Comparison of ENCODE assay signal across 16 cellular contexts in genomic region chr11:78535920-78536319, GRCh38. TPM values are rescaled to one million over a fixed set of nuclear protein-coding genes. Genes with fewer than 3 reads are reported as not detected.
DNase-seq lines count a peak whose midpoint lies in the region; ATAC-seq and TF ChIP-seq lines count a peak whose summit lies in the region.
"Had no signal": no experiment of that assay in that cellular context is flagged by ENCODE, and none has a peak within 500 bp of the region (broad histone marks: within the 10 kb centered on the region; RNA-seq: fewer than 3 reads in every experiment).

No MANE protein-coding gene starts in this region.

- H3K14ac ChIP-seq in IMR-90 (replicated peaks; ENCODE audit: low read depth, low read length): no peak overlapping the region

- ATAC-seq in IMR-90 (ENCODE audit: low read depth): peak; percentile 56
- ATAC-seq in stimulated activated memory B cell treated with anti-CD40 and anti-IgM and Interleukin-4, amounts not matched to agents 10 μg/mL and 1 μg/mL and 100 μg/mL, for 72 hours: no peak
- ATAC-seq in activated naive CD4-positive, alpha-beta T cell treated with anti-CD3 and anti-CD28 coated beads, Interleukin-2, amount 50 U/mL, for 72 hours: no peak

- no peak overlapping the region for H3K4me2 ChIP-seq in IMR-90 (ENCODE audit: low read depth, low read length)
- H3K4me2 ChIP-seq: PC-9 had no signal

- H3K4me1 Mint-ChIP-seq in stimulated activated memory B cell treated with anti-CD40 and anti-IgM and Interleukin-4, amounts not matched to agents 10 μg/mL and 1 μg/mL and 100 μg/mL, for 72 hours: peaks cover 23% of the 10 kb centered on the region
- H3K4me1 Mint-ChIP-seq: H9 had no signal

- no peak overlapping the region for H3K23ac ChIP-seq in IMR-90 (ENCODE audit: low read depth, low read length)

- no peak overlapping the region for H3K27ac ChIP-seq in IMR-90 (ENCODE audit: insufficient read depth, low read length)
- no peak overlapping the region for H3K27ac ChIP-seq in right atrium auricular region
- H3K27ac ChIP-seq: HL-60, PC-9 had no signal

- POLR2A ChIA-PET in IMR-90 (lab: Charles Lee; ENCODE audit: unreplicated experiment): interaction anchor here (0.5 kb wide), 2 partner anchors 14 to 57 kb away, joined by 3 to 5 read pairs; no protein-coding TSS in a partner anchor

- H2BK5ac ChIP-seq in IMR-90 (ENCODE audit: low read depth, low read length, poor library complexity, severe bottlenecking): peak overlapping the region; percentile 80

- peaks cover 0 to 11% of the 10 kb centered on the region in 2 experiments; a peak in 2 of 4 replicates for H3K79me1 ChIP-seq in IMR-90 (ENCODE audit: low read depth in 1 of 2, low read length in 2 of 2)

- H4K20me1 ChIP-seq in IMR-90 (ENCODE audit: insufficient read depth, low read length): no peaks in the 10 kb centered on the region

- intact Hi-C loops in IMR-90 (cut with micrococcal nuclease): no loop called here

- H3K36me3 ChIP-seq in IMR-90 (ENCODE audit: control insufficient read depth, insufficient read depth, low read length) (peaks cover 2% of the 10 kb centered on the region; the same call in 1 of the 2 replicates), right atrium auricular region (no peaks in the 10 kb centered on the region)

- peak overlapping the region; percentile 63 for H3K27ac Mint-ChIP-seq in stimulated activated memory B cell treated with anti-CD40 and anti-IgM and Interleukin-4, amounts not matched to agents 10 μg/mL and 1 μg/mL and 100 μg/mL, for 72 hours
- peak overlapping the region in 1 of 2 donors; percentile 18 for H3K27ac Mint-ChIP-seq in activated naive CD4-positive, alpha-beta T cell treated with anti-CD3 and anti-CD28 coated beads, Interleukin-2, amount 50 U/mL, for 72 hours
- H3K27ac Mint-ChIP-seq: B cell; CD4-positive, CD25-positive, alpha-beta regulatory T cell; H9 had no signal

- H3K9ac ChIP-seq in IMR-90 (ENCODE audit: low read depth, low read length): no peak overlapping the region

- H3K4me3 Mint-ChIP-seq in stimulated activated memory B cell treated with anti-CD40 and anti-IgM and Interleukin-4, amounts not matched to agents 10 μg/mL and 1 μg/mL and 100 μg/mL, for 72 hours: no peak overlapping the region
- H3K4me3 Mint-ChIP-seq: B cell; CD4-positive, CD25-positive, alpha-beta regulatory T cell; H9 had no signal

- in situ Hi-C loops in IMR-90 (cut with MboI; ENCODE audit: low sequenced_read_pairs): no loop called here

- no peak for TF ChIP-seq POLR2A in IMR-90 (IDR thresholded peaks at IDR 0.05; ENCODE audit: low read depth, low read length)

- H2BK120ac ChIP-seq in IMR-90 (ENCODE audit: low read depth, low read length): no peak overlapping the region

- H3K9me3 ChIP-seq in IMR-90 (ENCODE audit: control insufficient read depth, insufficient read depth, low read length): no peaks in the 10 kb centered on the region
- H3K9me3 ChIP-seq in right atrium auricular region: no peaks in the 10 kb centered on the region
- H3K9me3 ChIP-seq: Caco-2 had no signal

- H2AFZ ChIP-seq in IMR-90 (replicated peaks; ENCODE audit: low read length, poor library complexity): no peak overlapping the region
- H2AFZ ChIP-seq: PC-9 had no signal

- no peak overlapping the region for H3K18ac ChIP-seq in IMR-90 (ENCODE audit: low read depth, low read length)

- H3K9me3 Mint-ChIP-seq in stimulated activated memory B cell treated with anti-CD40 and anti-IgM and Interleukin-4, amounts not matched to agents 10 μg/mL and 1 μg/mL and 100 μg/mL, for 72 hours: no peaks in the 10 kb centered on the region
- H3K9me3 Mint-ChIP-seq in activated naive CD4-positive, alpha-beta T cell treated with anti-CD3 and anti-CD28 coated beads, Interleukin-2, amount 50 U/mL, for 72 hours: no peaks in the 10 kb centered on the region
- H3K9me3 Mint-ChIP-seq: H9 had no signal

- peaks cover 32% of the 10 kb centered on the region for H3K36me3 Mint-ChIP-seq in stimulated activated memory B cell treated with anti-CD40 and anti-IgM and Interleukin-4, amounts not matched to agents 10 μg/mL and 1 μg/mL and 100 μg/mL, for 72 hours
- peaks cover 5% of the 10 kb centered on the region in 2 donors for H3K36me3 Mint-ChIP-seq in activated naive CD4-positive, alpha-beta T cell treated with anti-CD3 and anti-CD28 coated beads, Interleukin-2, amount 50 U/mL, for 72 hours

- H3K4me3 ChIP-seq in IMR-90 (ENCODE audit: insufficient read depth, low read depth, low read length): no peak overlapping the region
- no peak overlapping the region for H3K4me3 ChIP-seq in choroid plexus epithelial cell (ENCODE audit: low read depth, low read length)
- H3K4me3 ChIP-seq in fibroblast of the aortic adventitia (ENCODE audit: low read depth, low read length): no peak overlapping the region
- no peak overlapping the region for H3K4me3 ChIP-seq in right atrium auricular region
- H3K4me3 ChIP-seq: PC-9 had no signal

- no peak overlapping the region for H4K8ac ChIP-seq in IMR-90 (ENCODE audit: low read depth in 2 of 2, low read length in 2 of 2)

- CTCF ChIA-PET in IMR-90 (lab: Yijun Ruan, JAX): no interaction called here

- BruUV-seq in IMR-90 (replicated peaks; lab: Mats Ljungman, UMichigan): no TSS peak

- H2BK15ac ChIP-seq in IMR-90 (ENCODE audit: low read depth, low read length): no peak overlapping the region

- no peak overlapping the region for H3K56ac ChIP-seq in IMR-90 (ENCODE audit: extremely low read depth, insufficient read depth, low read length)

- H4K91ac ChIP-seq in IMR-90 (ENCODE audit: insufficient read depth, low read depth, low read length): no peak overlapping the region

- H3K4me1 ChIP-seq in IMR-90 (ENCODE audit: control insufficient read depth, insufficient read depth, low read length) (peaks cover 1% of the 10 kb centered on the region), right atrium auricular region (no peaks in the 10 kb centered on the region)

- no peak overlapping the region for H3K4ac ChIP-seq in IMR-90 (ENCODE audit: low read depth, low read length)

- dilution Hi-C loops in IMR-90 (cut with HindIII; ENCODE audit: low sequenced_read_pairs, unreplicated experiment): no loop called here

- H4K5ac ChIP-seq in IMR-90 (ENCODE audit: low read depth, low read length): no peak overlapping the region

- H3K9me1 ChIP-seq in IMR-90 (ENCODE audit: insufficient read depth, low read length): peaks cover 6% of the 10 kb centered on the region

- no CpG with 5 or more reads among the region's 2 CpGs for WGBS in IMR-90 (ENCODE audit: extremely low coverage in 2 of 2, insufficient read length in 1 of 2), 2 experiments

- H2AK5ac ChIP-seq in IMR-90 (ENCODE audit: low read depth, low read length): no peak overlapping the region

- DNase-seq in IMR-90 (peak; percentile 82), choroid plexus epithelial cell (ENCODE audit: low read depth) (peak; percentile 51), fibroblast of the aortic adventitia (ENCODE audit: low read depth) (peak; percentile 16), NCI-H526 treated with DMSO at 0.1 percent for 48 hours (lab: John Stamatoyannopoulos, UW) (no peak), right atrium auricular region (ENCODE audit: low spot score) (no peak)
- no peak for DNase-seq in activated naive CD4-positive, alpha-beta T cell treated with anti-CD3 and anti-CD28 coated beads, Interleukin-2, amount 50 U/mL, for 72 hours (ENCODE audit: low spot score in 2 of 2)
- DNase-seq: Caco-2; CD4-positive, CD25-positive, alpha-beta regulatory T cell; H9; NCI-H1436 treated with DMSO at 0.1 percent for 48 hours; NCI-H2081; NCI-H510A treated with DMSO at 0.1 percent for 48 hours; PC-9 had no signal

- no peak for TF ChIP-seq CTCF in IMR-90 (conservative IDR thresholded peaks at IDR 0.05; ENCODE audit: low read depth, low read length)
- TF ChIP-seq CTCF in choroid plexus epithelial cell (conservative IDR thresholded peaks at IDR 0.05; ENCODE audit: low read depth, low read length): no peak
- TF ChIP-seq CTCF in fibroblast of the aortic adventitia (IDR thresholded peaks at IDR 0.05; ENCODE audit: insufficient read depth, low read length): no peak
- no peak for TF ChIP-seq CTCF in right atrium auricular region (IDR thresholded peaks at IDR 0.05)

- no peak overlapping the region for H2AK9ac ChIP-seq in IMR-90 (replicated peaks; ENCODE audit: low read depth, low read length, poor library complexity)

- no peak overlapping the region for H2BK20ac ChIP-seq in IMR-90 (ENCODE audit: low read depth, low read length)

- no peaks in the 10 kb centered on the region for H3K27me3 Mint-ChIP-seq in stimulated activated memory B cell treated with anti-CD40 and anti-IgM and Interleukin-4, amounts not matched to agents 10 μg/mL and 1 μg/mL and 100 μg/mL, for 72 hours
- H3K27me3 Mint-ChIP-seq: B cell; CD4-positive, CD25-positive, alpha-beta regulatory T cell had no signal

- TF ChIP-seq RAD21 in IMR-90 (IDR thresholded peaks at IDR 0.05; ENCODE audit: low read length): no peak

- no peaks in the 10 kb centered on the region for H3K27me3 ChIP-seq in IMR-90 (ENCODE audit: control insufficient read depth, insufficient read depth, low read length)
- H3K27me3 ChIP-seq in right atrium auricular region: no peaks in the 10 kb centered on the region

TF ChIP-seq in IMR-90, 13 proteins besides CTCF, POLR2A, EP300 and RAD21:
- TF ChIP-seq FOS (IDR thresholded peaks at IDR 0.05; ENCODE audit: low read depth, low read length) (0 out of 2 replicates have a peak, but pooled peaks have one; percentile 47), BHLHE40 (IDR thresholded peaks at IDR 0.05; ENCODE audit: low read depth, low read length) (no peak)

RNA-seq across cellular contexts. Expression of gene NARS2, which starts 38.7 kb away (rescaled TPM):
- 15.8 and 16.4 TPM in 2 replicates for total RNA-seq in IMR-90 (2012; rRNA removed)
- polyA plus RNA-seq in IMR-90 (2012; rRNA removed): 6.0 and 8.0 TPM in 2 replicates
- 2.7 and 5.8 TPM in 2 replicates for polyA plus RNA-seq in IMR-90 (2012; cell fraction: cytosol; rRNA removed)
- 1.7 and 5.3 TPM in 2 replicates for polyA plus RNA-seq in IMR-90 (2012; cell fraction: nucleus; rRNA removed; ENCODE audit: low replicate concordance)
- total RNA-seq in fibroblast of the aortic adventitia (ENCODE audit: low replicate concordance): 15.1 and 36.1 TPM in 2 replicates
- total RNA-seq in right atrium auricular region: 10 to 100 TPM in 1 of 2 donors, 1 to 10 TPM in 1; 7.7 to 14.8 TPM
- 10 to 100 TPM; 18.5 to 18.7 TPM for total RNA-seq in activated naive CD4-positive, alpha-beta T cell treated with anti-CD3 and anti-CD28 coated beads, Interleukin-2, amount 50 U/mL, for 72 hours

Comparison
In these comparisons a context has a peak if more than half of its experiments do, and no peak if none do; other contexts are left out.
1. DNase-seq: peak in IMR-90 (single experiment), choroid plexus epithelial cell (single experiment) and fibroblast of the aortic adventitia (single experiment); none in NCI-H526 treated with DMSO at 0.1 percent for 48 hours (single experiment), right atrium auricular region (single experiment) and activated naive CD4-positive, alpha-beta T cell treated with anti-CD3 and anti-CD28 coated beads, Interleukin-2, amount 50 U/mL, for 72 hours (0 of 2).